Comparison of ENCODE assay signal across 10 cellular contexts in genomic region chr4:94304365-94304971, GRCh38. TPM values are rescaled to one million over a fixed set of nuclear protein-coding genes. Genes with fewer than 3 reads are reported as not detected.
A peak's percentile ranks its signal among the peaks of the same experiment; 100 is the strongest.
DNase-seq lines count a peak whose midpoint lies in the region; ATAC-seq, FAIRE-seq and TF ChIP-seq lines count a peak whose summit lies in the region.
"Had no signal": no experiment of that assay in that cellular context is flagged by ENCODE, and none has a peak within 500 bp of the region (broad histone marks: within the 10 kb centered on the region; RNA-seq: fewer than 3 reads in every experiment).

No MANE protein-coding gene starts in this region.

- CTCF ChIA-PET in CD4-positive, alpha-beta memory T cell (lab: Charles Lee; ENCODE audit: partially characterized antibody), result interaction anchor here (0.7 to 2.8 kb wide), 3 partner anchors 39 to 88 kb away, joined by 3 to 18 read pairs (median 3); partner anchors contain the start of gene HPGDS
- CTCF ChIA-PET in GM12878 (lab: Yijun Ruan, JAX), result interaction anchor here (0.6 to 3.3 kb wide), 2 partner anchors 67 to 85 kb away, joined by 3 to 20 read pairs; no protein-coding TSS in a partner anchor

- in situ Hi-C loops in GM12878 (cut with MboI), result loop anchor here (5.0 kb wide), 1 partner anchor 88 kb away; no protein-coding TSS in a partner anchor

- H3K36me3 Mint-ChIP-seq in CD4-positive, alpha-beta memory T cell, result no peaks in the 10 kb centered on the region

- POLR2A ChIA-PET in CD4-positive, alpha-beta memory T cell (lab: Charles Lee; ENCODE audit: partially characterized antibody), result no interaction called here
- POLR2A ChIA-PET in GM12878 (lab: Charles Lee), result no interaction called here

- DNase-seq in CD4-positive, alpha-beta memory T cell, result peak in 4 of 5 donors; percentile 5 to 22 (median 16)
- peak; percentile 32 to 70 for DNase-seq in Kasumi-1 (lab: John Stamatoyannopoulos, UW)
- no peak for DNase-seq in GM12878 (ENCODE audit: low read depth, low spot score)
- peak; percentile 57 for DNase-seq in left kidney (ENCODE audit: low read depth, low spot score)
- DNase-seq in 8988T, result no peak
- DNase-seq in amniotic stem cell (lab: John Stamatoyannopoulos, UW), result no peak
- DNase-seq in activated CD8-positive, alpha-beta memory T cell treated with anti-CD3 and anti-CD28 coated beads, Interleukin-2, amount 50 U/mL, for 48 hours, result no peak

- intact Hi-C loops in CD4-positive, alpha-beta memory T cell (cut with micrococcal nuclease), result loop anchor here (1.0 to 5.0 kb wide), 3 partner anchors 86 to 292 kb away; no protein-coding TSS in a partner anchor
- intact Hi-C loops in GM12878 (cut with micrococcal nuclease; ENCODE audit: unreplicated experiment), result loop anchor here (1.0 to 2.0 kb wide), 2 partner anchors 86 to 292 kb away; no protein-coding TSS in a partner anchor

- H3K27me3 ChIP-seq in CD4-positive, alpha-beta memory T cell (ENCODE audit: insufficient read depth, low read length), result no peaks in the 10 kb centered on the region
- no peaks in the 10 kb centered on the region for H3K27me3 ChIP-seq in GM12878 (replicated peaks in 1 of 2; ENCODE audit: control insufficient read depth in 2 of 2, insufficient read depth in 2 of 2, low read length in 1 of 2)
- H3K27me3 ChIP-seq: SJSA1 had no signal

- no peak overlapping the region for H3K27ac ChIP-seq in CD4-positive, alpha-beta memory T cell (ENCODE audit: low read depth, low read length)
- H3K27ac ChIP-seq in GM12878 (ENCODE audit: control insufficient read depth, insufficient read depth), result no peak overlapping the region
- H3K27ac ChIP-seq: SJSA1 had no signal

- H3K4me1 ChIP-seq in CD4-positive, alpha-beta memory T cell (ENCODE audit: insufficient read depth, low read length), result no peaks in the 10 kb centered on the region
- no peaks in the 10 kb centered on the region for H3K4me1 ChIP-seq in GM12878 (ENCODE audit: control insufficient read depth, insufficient read depth, low read length)

- no peaks in the 10 kb centered on the region for H3K9me3 ChIP-seq in CD4-positive, alpha-beta memory T cell (ENCODE audit: control insufficient read depth in 1 of 2, low read length in 2 of 2)
- H3K9me3 ChIP-seq in GM12878 (replicated peaks; ENCODE audit: control insufficient read depth, insufficient read depth, low read length), result no peaks in the 10 kb centered on the region
- H3K9me3 ChIP-seq: SJSA1 had no signal

- no TSS peak for BruUV-seq in GM12878 (replicated peaks; lab: Mats Ljungman, UMichigan)

- TF ChIP-seq POLR2A in GM12878 (IDR thresholded peaks at IDR 0.05; ENCODE audit: low read depth, low read length), result no peak

- no peak overlapping the region for H3K4me2 ChIP-seq in GM12878 (ENCODE audit: control insufficient read depth, insufficient read depth)

- H3K27me3 Mint-ChIP-seq in CD4-positive, alpha-beta memory T cell, result no peaks in the 10 kb centered on the region

- TF ChIP-seq EP300 in GM12878 (IDR thresholded peaks at IDR 0.05; ENCODE audit: borderline replicate concordance in 1 of 2, control insufficient read depth in 1 of 2, low read depth in 2 of 2, low read length in 2 of 2), result no peak

- no peak overlapping the region for H3K9ac ChIP-seq in GM12878 (ENCODE audit: control insufficient read depth, insufficient read depth, low read length)

- WGBS in GM12878 (ENCODE audit: insufficient coverage, insufficient replicate concordance, low lambda C conversion rate, missing lambda C conversion rate), result 48% methylated on average over 2 of the region's 2 CpGs

- no peaks in the 10 kb centered on the region for H4K20me1 ChIP-seq in GM12878 (ENCODE audit: control insufficient read depth, insufficient read depth)

- RAD21 ChIA-PET in GM12878 (lab: Charles Lee; ENCODE audit: unreplicated experiment), result no interaction called here

- SMC1A ChIA-PET in GM12878 (lab: Charles Lee; ENCODE audit: uncharacterized antibody, unreplicated experiment), result no interaction called here

- H3K9me3 Mint-ChIP-seq in CD4-positive, alpha-beta memory T cell, result no peaks in the 10 kb centered on the region

- H3K4me3 Mint-ChIP-seq in CD4-positive, alpha-beta memory T cell, result no peak overlapping the region

- H3K79me2 ChIP-seq in GM12878 (ENCODE audit: control insufficient read depth, insufficient read depth, low read length), result no peaks in the 10 kb centered on the region

- no peak overlapping the region for H3K27ac Mint-ChIP-seq in CD4-positive, alpha-beta memory T cell

- TF ChIP-seq RAD21 in GM12878 (IDR thresholded peaks at IDR 0.05; ENCODE audit: insufficient read depth, low read depth, low read length), result peak; percentile 69

- FAIRE-seq in GM12878 (lab: Jason Lieb, UNC), result no peak

- H2AFZ ChIP-seq in GM12878 (ENCODE audit: control insufficient read depth, low read depth, low read length), result no peak overlapping the region

- no peaks in the 10 kb centered on the region for H3K36me3 ChIP-seq in CD4-positive, alpha-beta memory T cell (ENCODE audit: insufficient read depth, low read length)
- no peaks in the 10 kb centered on the region for H3K36me3 ChIP-seq in GM12878 (ENCODE audit: control insufficient read depth in 2 of 2, insufficient read depth in 2 of 2, low read length in 1 of 2)
- H3K36me3 ChIP-seq: SJSA1 had no signal

- peak; percentile 83 for ATAC-seq in GM18511 (IDR thresholded peaks at IDR 0.05; ENCODE audit: unreplicated experiment)
- peak; percentile 83 for ATAC-seq in GM12878

- TF ChIP-seq CTCF in GM12878 (IDR thresholded peaks at IDR 0.05 in 2 of 3, conservative IDR thresholded peaks at IDR 0.05 in 1 of 3; ENCODE audit: control insufficient read depth in 2 of 3, extremely low read depth in 1 of 3, insufficient read depth in 1 of 3, low read depth in 3 of 3, low read length in 3 of 3), result peak; percentile 43 to 58 (median 51); a peak in 4 of 6 replicates

- no peak overlapping the region for H3K4me3 ChIP-seq in CD4-positive, alpha-beta memory T cell (ENCODE audit: low read length in 2 of 2)
- H3K4me3 ChIP-seq in GM12878, result no peak overlapping the region
- H3K4me3 ChIP-seq: SJSA1 had no signal

- no peaks in the 10 kb centered on the region for H3K4me1 Mint-ChIP-seq in CD4-positive, alpha-beta memory T cell

TF ChIP-seq in GM12878, 131 proteins besides CTCF, POLR2A, EP300 and RAD21:
- no peak for TF ChIP-seq KDM1A (IDR thresholded peaks at IDR 0.05; ENCODE audit: borderline replicate concordance)
- TF ChIP-seq SMC3 (IDR thresholded peaks at IDR 0.05; ENCODE audit: borderline replicate concordance, low read length), result peak; percentile 44; the same call in 1 of the 2 replicates
- no peak for TF ChIP-seq IRF5 (IDR thresholded peaks at IDR 0.05; ENCODE audit: borderline replicate concordance)

RNA-seq across cellular contexts. Expression of gene HPGDS, which starts 38.2 kb away (rescaled TPM):
- under 1 TPM; 0.33 to 0.41 TPM for total RNA-seq in CD4-positive, alpha-beta memory T cell
- polyA plus RNA-seq in CD4-positive, alpha-beta memory T cell, result not detected
- not detected in 2 replicates for total RNA-seq in GM12878 (2013; cell fraction: nucleolus; rRNA removed)
- not detected in 2 replicates for total RNA-seq in GM12878 (2014; rRNA removed)
- not detected in 2 replicates for total RNA-seq in GM12878 (2014; rRNA removed; fragmentation: Illumina TruSeq; extraction: Trizol)
- not detected in 2 replicates for total RNA-seq in GM12878 (2021)
- not detected for polyA plus RNA-seq in GM12878 (2011; ENCODE audit: low read depth)
- polyA plus RNA-seq in GM12878 (2011; rRNA removed), result not detected in 2 replicates
- not detected in 2 replicates for polyA plus RNA-seq in GM12878 (2011; cell fraction: cytosol; rRNA removed)
- not detected in 2 replicates for polyA plus RNA-seq in GM12878 (2011; cell fraction: nucleus; rRNA removed)
- not detected in 2 replicates for polyA plus RNA-seq in GM12878 (2012)
- polyA plus RNA-seq in GM12878 (2014; fragmentation: Illumina TruSeq; extraction: Trizol), result not detected in 2 replicates
- not detected for polyA plus RNA-seq in GM12878 (2014; fragmentation: Nextera tagmentation; extraction: Ambion mirVana)
- not detected in 2 replicates for polyA plus RNA-seq in GM12878 (2014; rRNA removed)
- not detected for polyA plus RNA-seq in GM12878 (2016; fragmentation: Nextera tagmentation; extraction: Ambion mirVana)
- polyA minus RNA-seq in GM12878 (2011; rRNA and poly(A)+ RNA removed), result not detected in 2 replicates
- polyA minus RNA-seq in GM12878 (2011; cell fraction: cytosol; rRNA and poly(A)+ RNA removed), result not detected in 2 replicates
- polyA minus RNA-seq in GM12878 (2011; cell fraction: nucleus; rRNA and poly(A)+ RNA removed), result not detected in 2 replicates
- total RNA-seq: mononuclear cell, SJSA1 had no signal

Comparison
In these comparisons a context has a peak if more than half of its experiments do, and no peak if none do; other contexts are left out.
1. DNase-seq: peak in CD4-positive, alpha-beta memory T cell (4 of 5), Kasumi-1 (2 of 2) and left kidney (single experiment); none in GM12878 (single experiment), 8988T (single experiment), amniotic stem cell (single experiment) and activated CD8-positive, alpha-beta memory T cell treated with anti-CD3 and anti-CD28 coated beads, Interleukin-2, amount 50 U/mL, for 48 hours (single experiment).